In the genomic region with DNA sequence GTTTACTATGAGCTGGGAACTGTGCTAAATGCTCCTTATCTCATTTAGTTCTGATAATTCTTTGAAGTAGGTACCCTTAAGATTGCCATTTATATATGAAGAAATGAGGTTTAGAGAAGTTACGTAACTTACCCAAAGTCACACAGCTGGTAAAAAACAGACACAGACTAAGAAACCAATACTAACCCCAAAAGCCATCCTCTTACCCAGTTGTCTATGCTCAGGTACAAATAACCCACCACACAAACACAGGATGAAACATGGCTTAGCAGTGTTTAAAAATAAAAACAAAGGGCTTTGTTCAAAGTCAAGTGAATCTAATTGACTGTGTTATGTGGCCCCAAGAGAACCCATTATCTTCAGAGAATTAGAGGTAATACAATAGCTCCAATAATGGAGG, we compare ENCODE assay signal across 27 cellular contexts. TPM values are rescaled to one million over a fixed set of nuclear protein-coding genes. Genes with fewer than 3 reads are reported as not detected.
DNase-seq lines count a peak whose midpoint lies in the region; ATAC-seq and TF ChIP-seq lines count a peak whose summit lies in the region.
"Had no signal": no experiment of that assay in that cellular context is flagged by ENCODE, and none has a peak within 500 bp of the region (broad histone marks: within the 10 kb centered on the region; RNA-seq: fewer than 3 reads in every experiment).

No MANE protein-coding gene starts in this region.

- no peaks in the 10 kb centered on the region for H3K27me3 ChIP-seq in CD4-positive, alpha-beta T cell (ENCODE audit: control insufficient read depth, insufficient read depth, low read length)
- H3K27me3 ChIP-seq: foreskin keratinocyte, neutrophil had no signal

- H3K27ac Mint-ChIP-seq in activated CD4-positive, alpha-beta T cell treated with anti-CD3 and anti-CD28 coated beads for 36 hours = peak overlapping the region; percentile 87
- H3K27ac Mint-ChIP-seq in CD4-positive, alpha-beta T cell = peak overlapping the region; percentile 87
- peak overlapping the region; percentile 8 for H3K27ac Mint-ChIP-seq in T-helper 1 cell treated with Interleukin-12 subunit alpha and Interleukin-12 subunit beta and Interleukin-4 antibody, amounts not matched to agents 30 μg/mL and 1 μg/mL, for 36 hours
- H3K27ac Mint-ChIP-seq in central memory CD8-positive, alpha-beta T cell (ENCODE audit: low read depth) = peak overlapping the region; percentile 91
- H3K27ac Mint-ChIP-seq: activated B cell treated with CpG ODN at 0.5 μM for 24 hours, B cell, memory B cell, progenitor cell of endocrine pancreas had no signal

- no peak for DNase-seq in activated CD4-positive, alpha-beta T cell treated with anti-CD3 and anti-CD28 coated beads for 36 hours
- DNase-seq in activated CD4-positive, alpha-beta T cell treated with anti-CD3 and anti-CD28 coated beads for 1 hour = no peak
- no peak for DNase-seq in CD4-positive, alpha-beta T cell
- DNase-seq in central memory CD8-positive, alpha-beta T cell (ENCODE audit: low spot score in 2 of 2) = no peak
- DNase-seq in NCI-H1694 treated with DMSO at 0.1 percent for 48 hours (lab: John Stamatoyannopoulos, UW) = no peak
- no peak for DNase-seq in superior temporal gyrus (ENCODE audit: extremely low spot score)
- no peak for DNase-seq in stimulated activated CD8-positive, alpha-beta memory T cell treated with anti-CD3 and anti-CD28 coated beads, Interleukin-4, amount 100 ng/mL, for 48 hours
- DNase-seq: activated B cell treated with CpG ODN at 0.5 μM for 24 hours, amniotic stem cell, DND-41, foreskin keratinocyte, H7, KG1, left colon, NCI-H187 treated with DMSO at 0.1 percent for 48 hours, NCI-H226, NCI-H774, OCI-M1, substantia nigra, T1000 had no signal

- H3K9me3 Mint-ChIP-seq in activated CD4-positive, alpha-beta T cell treated with anti-CD3 and anti-CD28 coated beads for 36 hours (ENCODE audit: low read depth) = peaks cover 5% of the 10 kb centered on the region
- no peaks in the 10 kb centered on the region for H3K9me3 Mint-ChIP-seq in CD4-positive, alpha-beta T cell
- peaks cover 5% of the 10 kb centered on the region for H3K9me3 Mint-ChIP-seq in T-helper 1 cell treated with Interleukin-12 subunit alpha and Interleukin-12 subunit beta and Interleukin-4 antibody, amounts not matched to agents 30 μg/mL and 1 μg/mL, for 36 hours
- H3K9me3 Mint-ChIP-seq in central memory CD8-positive, alpha-beta T cell = peaks cover 5% of the 10 kb centered on the region
- H3K9me3 Mint-ChIP-seq: activated B cell treated with CpG ODN at 0.5 μM for 24 hours, memory B cell had no signal

- no peaks in the 10 kb centered on the region for H3K27me3 Mint-ChIP-seq in activated CD4-positive, alpha-beta T cell treated with anti-CD3 and anti-CD28 coated beads for 36 hours
- no peaks in the 10 kb centered on the region for H3K27me3 Mint-ChIP-seq in CD4-positive, alpha-beta T cell
- no peaks in the 10 kb centered on the region for H3K27me3 Mint-ChIP-seq in T-helper 1 cell treated with Interleukin-12 subunit alpha and Interleukin-12 subunit beta and Interleukin-4 antibody, amounts not matched to agents 30 μg/mL and 1 μg/mL, for 36 hours (ENCODE audit: low read depth)
- no peaks in the 10 kb centered on the region for H3K27me3 Mint-ChIP-seq in central memory CD8-positive, alpha-beta T cell
- H3K27me3 Mint-ChIP-seq: activated B cell treated with CpG ODN at 0.5 μM for 24 hours, B cell had no signal

- H3K9me3 ChIP-seq in CD4-positive, alpha-beta T cell (ENCODE audit: control insufficient read depth, low read length) = no peaks in the 10 kb centered on the region
- H3K9me3 ChIP-seq: A549, neutrophil had no signal

- no peak for TF ChIP-seq CTCF in CD4-positive, alpha-beta T cell (IDR thresholded peaks at IDR 0.05)

- intact Hi-C loops in activated CD4-positive, alpha-beta T cell treated with anti-CD3 and anti-CD28 coated beads for 36 hours (cut with DNase I, micrococcal nuclease) = loop anchor here in 1 of 2 experiments (5.0 kb wide), 1 partner anchor 202 kb away; the partner anchor contains the start of gene SPEF2
- intact Hi-C loops in CD4-positive, alpha-beta T cell (cut with DNase I, micrococcal nuclease) = loop anchor here in 1 of 2 experiments (5.0 kb wide), 1 partner anchor 33 kb away; no protein-coding TSS in a partner anchor

- peaks cover 63% of the 10 kb centered on the region for H3K4me1 Mint-ChIP-seq in activated CD4-positive, alpha-beta T cell treated with anti-CD3 and anti-CD28 coated beads for 36 hours
- peaks cover 62% of the 10 kb centered on the region for H3K4me1 Mint-ChIP-seq in CD4-positive, alpha-beta T cell (ENCODE audit: low read depth)
- peaks cover 53% of the 10 kb centered on the region for H3K4me1 Mint-ChIP-seq in T-helper 1 cell treated with Interleukin-12 subunit alpha and Interleukin-12 subunit beta and Interleukin-4 antibody, amounts not matched to agents 30 μg/mL and 1 μg/mL, for 36 hours (ENCODE audit: low read depth)
- H3K4me1 Mint-ChIP-seq in central memory CD8-positive, alpha-beta T cell = peaks cover 52% of the 10 kb centered on the region
- H3K4me1 Mint-ChIP-seq: activated B cell treated with CpG ODN at 0.5 μM for 24 hours, B cell, memory B cell had no signal

- POLR2A ChIA-PET in activated CD4-positive, alpha-beta T cell treated with anti-CD3 and anti-CD28 coated beads for 36 hours (lab: Charles Lee) = interaction anchor here (0.6 to 4.9 kb wide), 3 partner anchors 8 to 36 kb away, joined by 3 to 64 read pairs (median 4); partner anchors contain the start of gene IL7R
- POLR2A ChIA-PET in CD4-positive, alpha-beta T cell (lab: Charles Lee) = interaction anchor here (1.3 to 13.7 kb wide), 9 partner anchors 8 to 61 kb away, joined by 4 to 576 read pairs (median 60); partner anchors contain the start of gene IL7R

- peaks cover 28% of the 10 kb centered on the region for H3K36me3 Mint-ChIP-seq in activated CD4-positive, alpha-beta T cell treated with anti-CD3 and anti-CD28 coated beads for 36 hours (ENCODE audit: low read depth)
- H3K36me3 Mint-ChIP-seq in CD4-positive, alpha-beta T cell (ENCODE audit: low read depth) = peaks cover 4% of the 10 kb centered on the region
- peaks cover 8% of the 10 kb centered on the region for H3K36me3 Mint-ChIP-seq in T-helper 1 cell treated with Interleukin-12 subunit alpha and Interleukin-12 subunit beta and Interleukin-4 antibody, amounts not matched to agents 30 μg/mL and 1 μg/mL, for 36 hours (ENCODE audit: low read depth)
- H3K36me3 Mint-ChIP-seq in central memory CD8-positive, alpha-beta T cell (ENCODE audit: insufficient read depth) = peaks cover 11% of the 10 kb centered on the region
- H3K36me3 Mint-ChIP-seq: memory B cell had no signal

- ATAC-seq in activated CD4-positive, alpha-beta T cell treated with anti-CD3 and anti-CD28 coated beads for 36 hours = no peak
- peak; percentile 24 for ATAC-seq in CD4-positive, alpha-beta T cell (ENCODE audit: poor library complexity)
- peak; percentile 45 for ATAC-seq in central memory CD8-positive, alpha-beta T cell (replicated peaks; ENCODE audit: extremely low read depth, poor library complexity, severe bottlenecking)
- ATAC-seq: A549, esophagus mucosa, foreskin keratinocyte, left colon had no signal

- H3K27ac ChIP-seq in CD4-positive, alpha-beta T cell (ENCODE audit: low read depth, low read length) = no peak overlapping the region
- H3K27ac ChIP-seq: A549, foreskin keratinocyte, neutrophil had no signal

- no peak overlapping the region for H3K4me3 Mint-ChIP-seq in activated CD4-positive, alpha-beta T cell treated with anti-CD3 and anti-CD28 coated beads for 36 hours
- H3K4me3 Mint-ChIP-seq in CD4-positive, alpha-beta T cell = peak overlapping the region; percentile 57
- no peak overlapping the region for H3K4me3 Mint-ChIP-seq in T-helper 1 cell treated with Interleukin-12 subunit alpha and Interleukin-12 subunit beta and Interleukin-4 antibody, amounts not matched to agents 30 μg/mL and 1 μg/mL, for 36 hours
- peak overlapping the region; percentile 64 for H3K4me3 Mint-ChIP-seq in central memory CD8-positive, alpha-beta T cell
- H3K4me3 Mint-ChIP-seq: activated B cell treated with CpG ODN at 0.5 μM for 24 hours, B cell, memory B cell had no signal

- CTCF ChIA-PET in activated CD4-positive, alpha-beta T cell treated with anti-CD3 and anti-CD28 coated beads for 36 hours (lab: Charles Lee) = interaction anchor here (0.6 to 6.8 kb wide), 10 partner anchors 8 to 100 kb away, joined by 3 to 40 read pairs (median 4); partner anchors contain the start of gene IL7R
- CTCF ChIA-PET in CD4-positive, alpha-beta T cell (lab: Charles Lee) = interaction anchor here (1.4 kb wide), 1 partner anchor 35 kb away, joined by 3 read pairs; no protein-coding TSS in a partner anchor

RNA-seq across cellular contexts. Expression of gene IL7R, which starts 37.0 kb away (rescaled TPM):
- 100 to 1,000 TPM; 236 to 246 TPM for total RNA-seq in activated CD4-positive, alpha-beta T cell treated with anti-CD3 and anti-CD28 coated beads for 36 hours
- total RNA-seq in CD4-positive, alpha-beta T cell = 100 to 1,000 TPM; 623 to 638 TPM
- total RNA-seq: H7, progenitor cell of endocrine pancreas had no signal

Comparison
In these comparisons a context has a peak if more than half of its experiments do, and no peak if none do; other contexts are left out.
1. H3K27ac Mint-ChIP-seq: peak in every context shown above with its lines; median percentile 91 in central memory CD8-positive, alpha-beta T cell; 87 in activated CD4-positive, alpha-beta T cell treated with anti-CD3 and anti-CD28 coated beads for 36 hours; 87 in CD4-positive, alpha-beta T cell; 8 in T-helper 1 cell treated with Interleukin-12 subunit alpha and Interleukin-12 subunit beta and Interleukin-4 antibody, amounts not matched to agents 30 μg/mL and 1 μg/mL, for 36 hours.
2. H3K4me3 Mint-ChIP-seq: peak in CD4-positive, alpha-beta T cell (single experiment) and central memory CD8-positive, alpha-beta T cell (single experiment); none in activated CD4-positive, alpha-beta T cell treated with anti-CD3 and anti-CD28 coated beads for 36 hours (single experiment) and T-helper 1 cell treated with Interleukin-12 subunit alpha and Interleukin-12 subunit beta and Interleukin-4 antibody, amounts not matched to agents 30 μg/mL and 1 μg/mL, for 36 hours (single experiment).